In the genomic region with DNA sequence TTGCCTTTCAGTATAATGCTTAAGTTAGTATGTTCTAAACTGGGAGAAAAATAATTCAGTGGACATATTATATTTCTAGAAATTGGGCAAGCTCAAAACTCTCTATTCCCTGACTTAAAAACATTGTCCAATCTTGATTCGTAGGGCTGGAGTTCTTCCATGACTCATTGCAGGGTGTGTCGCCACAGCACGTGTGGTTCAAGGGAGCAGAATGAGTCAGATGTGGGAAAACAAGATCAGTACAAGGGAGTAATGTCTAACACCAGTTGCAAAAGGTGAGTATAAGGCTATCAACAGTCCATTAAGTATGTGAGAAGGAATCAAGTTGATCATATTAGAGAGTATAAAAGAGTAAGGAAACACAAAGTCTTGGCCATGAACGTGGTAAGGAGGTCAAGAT, we compare ENCODE assay signal across 14 cellular contexts.
A peak's percentile ranks its signal among the peaks of the same experiment; 100 is the strongest.
DNase-seq lines count a peak whose midpoint lies in the region; ATAC-seq and TF ChIP-seq lines count a peak whose summit lies in the region.
"Had no signal": no experiment of that assay in that cellular context is flagged by ENCODE, and none has a peak within 500 bp of the region (broad histone marks: within the 10 kb centered on the region; RNA-seq: fewer than 3 reads in every experiment).

No MANE protein-coding gene starts in this region.

- peak overlapping the region; percentile 12 for H3K27ac ChIP-seq in hepatocyte
- H3K27ac ChIP-seq: spleen, WERI-Rb-1 had no signal

- no peaks in the 10 kb centered on the region for H4K20me1 ChIP-seq in hepatocyte (ENCODE audit: insufficient read depth, poor library complexity, severe bottlenecking)

- H3K4me1 ChIP-seq in adipocyte (ENCODE audit: control insufficient read depth, insufficient read depth, low read length), result peaks cover 7% of the 10 kb centered on the region
- H3K4me1 ChIP-seq in hepatocyte (ENCODE audit: insufficient read depth), result no peaks in the 10 kb centered on the region
- H3K4me1 ChIP-seq: spleen had no signal

- in situ Hi-C loops in ACHN (cut with HindIII; ENCODE audit: low pct_ligation_motif_present, low pct_unique_long_range_greater_than_20kb, low sequenced_read_pairs), result no loop called here

- no peaks in the 10 kb centered on the region for H3K9me2 ChIP-seq in hepatocyte (replicated peaks; ENCODE audit: insufficient read depth)

- H3K4me3 ChIP-seq in adipocyte (ENCODE audit: low read length), result no peak overlapping the region
- H3K4me3 ChIP-seq in hepatocyte, result no peak overlapping the region
- H3K4me3 ChIP-seq: spleen had no signal

- ATAC-seq in GM19328 (IDR thresholded peaks at IDR 0.05; ENCODE audit: unreplicated experiment), result no peak
- ATAC-seq: activated T-cell treated with anti-CD3 and anti-CD28 coated beads, Interleukin-2, amount 50 U/mL, for 72 hours had no signal

- 46% methylated on average over 4 of the region's 4 CpGs for WGBS in hepatocyte (ENCODE audit: low lambda C conversion rate, missing lambda C conversion rate)

- H2AFZ ChIP-seq in hepatocyte, result no peak overlapping the region

- no peaks in the 10 kb centered on the region for H3K36me3 ChIP-seq in adipocyte (ENCODE audit: control insufficient read depth, insufficient read depth, low read length, severe bottlenecking)
- no peaks in the 10 kb centered on the region for H3K36me3 ChIP-seq in hepatocyte (replicated peaks; ENCODE audit: insufficient read depth, low read depth)
- H3K36me3 ChIP-seq: spleen, WERI-Rb-1 had no signal

- DNase-seq in ACHN (peak; percentile 50), HPDE6-E6E7 (ENCODE audit: extremely low spot score) (peak; percentile 63), adipocyte (ENCODE audit: low read depth) (peak; percentile 60), hepatocyte (ENCODE audit: low spot score) (peak; percentile 73), SHP77 (lab: John Stamatoyannopoulos, UW) (no peak), activated gamma-delta T cell (lab: John Stamatoyannopoulos, UW) (no peak), activated T-cell treated with anti-CD3 and anti-CD28 coated beads for 4 hours (no peak)
- DNase-seq: activated T-cell treated with anti-CD3 and anti-CD28 coated beads, Interleukin-2, amount 50 U/mL, for 72 hours; midbrain; NCI-H1105; spleen; stimulated activated CD8-positive, alpha-beta memory T cell treated with anti-CD3 and anti-CD28 coated beads, Interleukin-4, amount 100 ng/mL, for 48 hours; WERI-Rb-1 had no signal

- no peak for TF ChIP-seq CTCF in hepatocyte (IDR thresholded peaks at IDR 0.05; ENCODE audit: poor library complexity)

- no peak overlapping the region for H3K4me2 ChIP-seq in hepatocyte

- no peaks in the 10 kb centered on the region for H3K27me3 ChIP-seq in adipocyte (replicated peaks; ENCODE audit: control insufficient read depth, insufficient read depth, low read length)
- no peaks in the 10 kb centered on the region for H3K27me3 ChIP-seq in hepatocyte
- H3K27me3 ChIP-seq: spleen had no signal

- H3K9me3 ChIP-seq in adipocyte (ENCODE audit: control insufficient read depth, low read length), result no peaks in the 10 kb centered on the region
- no peaks in the 10 kb centered on the region for H3K9me3 ChIP-seq in hepatocyte (ENCODE audit: low read depth)

- no peak overlapping the region for H3K9ac ChIP-seq in adipocyte (ENCODE audit: low read length)

- H3K79me2 ChIP-seq in hepatocyte, result no peaks in the 10 kb centered on the region

Comparison
In these comparisons a context has a peak if more than half of its experiments do, and no peak if none do; other contexts are left out.
1. DNase-seq: peak in ACHN (single experiment), HPDE6-E6E7 (single experiment), adipocyte (single experiment) and hepatocyte (single experiment); none in SHP77 (0 of 2), activated gamma-delta T cell (single experiment) and activated T-cell treated with anti-CD3 and anti-CD28 coated beads for 4 hours (single experiment).